ENCODE assay signal across 8 cellular contexts in genomic region chr5:54673523-54674225, GRCh38.
DNase-seq lines count a peak whose midpoint lies in the region; ATAC-seq and TF ChIP-seq lines count a peak whose summit lies in the region.

No MANE protein-coding gene starts in this region.

- peak; percentile 61 for ATAC-seq in HG03108 (IDR thresholded peaks at IDR 0.05; ENCODE audit: unreplicated experiment)

- no peak for TF ChIP-seq CTCF in GM12865 (IDR thresholded peaks at IDR 0.05; ENCODE audit: insufficient read depth, low read depth, low read length, missing control alignments)

- DNase-seq in GM12865 (ENCODE audit: low read depth), result peak; percentile 60
- DNase-seq in activated CD8-positive, alpha-beta memory T cell treated with anti-CD3 and anti-CD28 coated beads, Interleukin-2, amount 50 U/mL, for 4 hours, result peak; percentile 19
- peak; percentile 66 for DNase-seq in left kidney (ENCODE audit: low read depth, low spot score)
- DNase-seq in SHP77 (lab: John Stamatoyannopoulos, UW), result no peak
- no peak for DNase-seq in H7
- no peak for DNase-seq in SW480 (ENCODE audit: low spot score)
- DNase-seq in cerebellum (ENCODE audit: low spot score), result no peak

- H3K4me3 ChIP-seq in GM12865 (ENCODE audit: low read depth, low read length), result no peak overlapping the region
- no peak overlapping the region for H3K4me3 ChIP-seq in H7 (ENCODE audit: insufficient read depth, low read depth, low read length)

- H3K36me3 ChIP-seq in H7 (replicated peaks; ENCODE audit: control insufficient read depth, insufficient read depth, low read length), result no peaks in the 10 kb centered on the region

- H3K27me3 ChIP-seq in H7 (ENCODE audit: control insufficient read depth, insufficient read depth, low read length), result no peaks in the 10 kb centered on the region

Comparison
In these comparisons a context has a peak if more than half of its experiments do, and no peak if none do; other contexts are left out.
1. DNase-seq: peak in GM12865 (single experiment), activated CD8-positive, alpha-beta memory T cell treated with anti-CD3 and anti-CD28 coated beads, Interleukin-2, amount 50 U/mL, for 4 hours (single experiment) and left kidney (single experiment); none in SHP77 (0 of 2), H7 (single experiment), SW480 (single experiment) and cerebellum (single experiment).